9 cellular contexts compared by ENCODE assay signal in genomic region chr2:153477641-153478288, GRCh38. TPM values are rescaled to one million over a fixed set of nuclear protein-coding genes. Genes with fewer than 3 reads are reported as not detected.
DNase-seq lines count a peak whose midpoint lies in the region; ATAC-seq lines count a peak whose summit lies in the region.
"Had no signal": no experiment of that assay in that cellular context is flagged by ENCODE, and none has a peak within 500 bp of the region (broad histone marks: within the 10 kb centered on the region; RNA-seq: fewer than 3 reads in every experiment).

No MANE protein-coding gene starts in this region.

- H3K36me3 ChIP-seq in mesendoderm (ENCODE audit: control insufficient read depth, insufficient read depth, low read length) (no peaks in the 10 kb centered on the region), urinary bladder (ENCODE audit: insufficient read depth) (no peaks in the 10 kb centered on the region)

- peak overlapping the region; percentile 58 for H3K4me3 ChIP-seq in mesendoderm (ENCODE audit: low read length)
- peak overlapping the region; percentile 60 for H3K4me3 ChIP-seq in urinary bladder (ENCODE audit: low read depth, low read length)

- H2AK5ac ChIP-seq in mesendoderm (ENCODE audit: low read length) = no peak overlapping the region

- H3K79me2 ChIP-seq in mesendoderm (ENCODE audit: control insufficient read depth, insufficient read depth, low read length) = no peaks in the 10 kb centered on the region

- ATAC-seq in Right ventricle myocardium inferior = no peak
- ATAC-seq in left cardiac atrium = no peak

- H3K79me1 ChIP-seq in mesendoderm (ENCODE audit: low read length) = no peaks in the 10 kb centered on the region

- no peak overlapping the region for H2BK120ac ChIP-seq in mesendoderm (ENCODE audit: low read depth, low read length)

- H3K56ac ChIP-seq in mesendoderm (ENCODE audit: low read length) = peak overlapping the region; percentile 92

- H3K23ac ChIP-seq in mesendoderm (ENCODE audit: low read length) = peak overlapping the region; percentile 71

- intact Hi-C loops in Right ventricle myocardium inferior (cut with DNase I) (no loop called here), left cardiac atrium (cut with DNase I) (loop anchor here in 1 of 2 donors (5.0 kb wide), 1 partner anchor 735 kb away; no protein-coding TSS in a partner anchor)

- no CpG with 5 or more reads among the region's 38 CpGs for WGBS in mesendoderm (ENCODE audit: extremely low coverage, insufficient coverage, low lambda C conversion rate)
- WGBS in urinary bladder = 2% methylated on average over 38 of the region's 38 CpGs

- no peaks in the 10 kb centered on the region for H3K27me3 ChIP-seq in mesendoderm (ENCODE audit: insufficient read depth, low read length, poor library complexity)

- H3K27ac ChIP-seq in mesendoderm (ENCODE audit: low read depth, low read length) (peak overlapping the region; percentile 67), urinary bladder (ENCODE audit: low read depth) (no peak overlapping the region)

- DNase-seq in Right ventricle myocardium inferior (ENCODE audit: missing footprints) = peak; percentile 55
- DNase-seq in left cardiac atrium = no peak
- peak; percentile 42 for DNase-seq in astrocyte of the hippocampus (ENCODE audit: low read depth, low spot score)
- DNase-seq in mesendoderm = peak; percentile 81
- DNase-seq in pons (ENCODE audit: low spot score) = no peak
- DNase-seq in NCI-H2196 treated with DMSO at 0.1 percent for 48 hours (lab: John Stamatoyannopoulos, UW; ENCODE audit: unreplicated experiment) = no peak
- no peak for DNase-seq in NCI-H1436 (lab: John Stamatoyannopoulos, UW)

- H3K18ac ChIP-seq in mesendoderm (ENCODE audit: low read length) = peak overlapping the region; percentile 12

- no peak overlapping the region for H4K8ac ChIP-seq in mesendoderm (ENCODE audit: low read depth, low read length)

- H4K5ac ChIP-seq in mesendoderm (ENCODE audit: low read length) = no peak overlapping the region

- H3K4me1 ChIP-seq in mesendoderm (ENCODE audit: control insufficient read depth, low read depth, low read length) (peaks cover 8% of the 10 kb centered on the region), urinary bladder (ENCODE audit: insufficient read depth) (peaks cover 1% of the 10 kb centered on the region)

- H2BK5ac ChIP-seq in mesendoderm (ENCODE audit: low read length) = no peak overlapping the region

- no peak overlapping the region for H3K4ac ChIP-seq in mesendoderm (ENCODE audit: low read depth, low read length)

- no peak overlapping the region for H2BK15ac ChIP-seq in mesendoderm (replicated peaks; ENCODE audit: low read depth)

- H3K4me2 ChIP-seq in mesendoderm (ENCODE audit: low read length) = peak overlapping the region; percentile 93

- H3K9ac ChIP-seq in mesendoderm (ENCODE audit: low read length) = peak overlapping the region; percentile 73

RNA-seq across cellular contexts. Expression of gene RPRM, which starts 0.8 kb away (rescaled TPM):
- total RNA-seq in Right ventricle myocardium inferior (not detected), left cardiac atrium (under 1 TPM in 1 of 2 donors, not detected in 1; 0.44 TPM), urinary bladder (5.6 TPM)
- 6.5 TPM for polyA plus RNA-seq in mesendoderm (2013, experiment 1 of 2)
- 7.0 TPM for polyA plus RNA-seq in mesendoderm (2013, experiment 2 of 2)
- polyA plus RNA-seq in urinary bladder = 6.2 TPM
- total RNA-seq: lung microvascular endothelial cell had no signal

Comparison
In these comparisons a context has a peak if more than half of its experiments do, and no peak if none do; other contexts are left out.
1. DNase-seq: peak in Right ventricle myocardium inferior (single experiment), astrocyte of the hippocampus (single experiment) and mesendoderm (single experiment); none in left cardiac atrium (single experiment), pons (single experiment), NCI-H2196 treated with DMSO at 0.1 percent for 48 hours (single experiment) and NCI-H1436 (single experiment).